8 cellular contexts compared by ENCODE assay signal in genomic region chr7:111012799-111013675, GRCh38.
DNase-seq lines count a peak whose midpoint lies in the region; ATAC-seq lines count a peak whose summit lies in the region.

No MANE protein-coding gene starts in this region.

- peaks cover 13 to 28% of the 10 kb centered on the region in 2 donors for H3K4me1 Mint-ChIP-seq in immature natural killer cell

- peak; percentile 45 for DNase-seq in NOMO-1 treated with DMSO at 0.1 percent for 48 hours (lab: John Stamatoyannopoulos, UW; ENCODE audit: unreplicated experiment)
- DNase-seq in immature natural killer cell = peak in 1 of 3 donors; percentile 3
- no peak for DNase-seq in NCI-H446 treated with DMSO at 0.1 percent for 48 hours (lab: John Stamatoyannopoulos, UW)
- no peak for DNase-seq in NCI-H2171 (lab: John Stamatoyannopoulos, UW)
- DNase-seq in A172 (ENCODE audit: low spot score) = no peak
- no peak for DNase-seq in NCI-H1105 treated with DMSO at 0.1 percent for 48 hours (lab: John Stamatoyannopoulos, UW)

- no peaks in the 10 kb centered on the region for H3K36me3 Mint-ChIP-seq in immature natural killer cell

- H3K27me3 Mint-ChIP-seq in immature natural killer cell (ENCODE audit: low read depth in 3 of 3) = no peaks in the 10 kb centered on the region

- H3K4me3 Mint-ChIP-seq in immature natural killer cell = peak overlapping the region in 4 of 5 donors; percentile 6 to 66 (median 50)

- ATAC-seq in GM18870 (IDR thresholded peaks at IDR 0.05; ENCODE audit: unreplicated experiment) (peak; percentile 98), HG02571 (IDR thresholded peaks at IDR 0.05; ENCODE audit: unreplicated experiment) (peak; percentile 94)

- H3K27ac Mint-ChIP-seq in immature natural killer cell = peak overlapping the region; percentile 25 to 70 (median 44)

- peaks cover 0 to 3% (median under 1%) of the 10 kb centered on the region in 6 donors for H3K9me3 Mint-ChIP-seq in immature natural killer cell
